Comparison of ENCODE assay signal across 8 cellular contexts in the genomic region with DNA sequence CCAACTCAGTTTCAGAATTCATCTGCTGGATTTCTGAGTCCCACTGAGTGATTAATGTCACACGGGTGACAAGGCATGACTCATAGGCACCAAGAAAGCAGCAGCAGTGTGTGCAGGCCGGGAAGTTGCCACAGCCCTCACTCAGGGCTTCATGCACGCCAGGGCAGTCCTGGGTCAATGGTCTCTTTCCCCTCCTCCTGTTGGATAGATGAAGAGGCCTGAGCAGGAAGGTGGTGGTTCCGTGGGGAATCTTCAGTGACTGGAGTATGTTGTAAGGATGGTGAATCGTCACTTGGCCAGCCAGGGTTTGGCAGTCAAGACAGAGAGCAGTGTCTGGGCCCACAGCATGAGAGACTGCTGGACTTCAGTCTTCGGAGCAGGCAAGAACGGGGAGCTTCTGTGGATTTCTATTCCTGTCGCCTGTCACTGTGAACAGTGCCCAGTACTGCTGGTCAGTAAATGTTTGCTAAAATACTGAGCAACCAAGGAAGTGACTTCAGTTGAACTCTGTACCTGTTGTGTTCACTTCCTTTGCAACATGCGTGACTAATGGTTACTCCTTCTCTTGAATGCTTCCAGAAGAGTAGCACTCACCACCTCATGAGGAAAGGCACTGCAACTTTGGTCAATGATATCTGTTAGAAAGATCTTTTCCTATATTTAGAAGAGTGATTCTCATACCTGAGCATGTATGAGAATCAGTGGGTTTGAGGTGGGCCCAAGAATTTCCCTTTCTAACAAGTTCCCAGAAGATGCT.
DNase-seq lines count a peak whose midpoint lies in the region; ATAC-seq and TF ChIP-seq lines count a peak whose summit lies in the region.

No MANE protein-coding gene starts in this region.

- H3K27me3 Mint-ChIP-seq in activated T-cell treated with anti-CD3 and anti-CD28 coated beads, Interleukin-2, amount 50 U/mL, for 4 hours (ENCODE audit: low read depth), result peaks cover 2% of the 10 kb centered on the region

- H3K9me3 ChIP-seq in left ventricle myocardium inferior (replicated peaks), result no peaks in the 10 kb centered on the region

- peaks cover 73% of the 10 kb centered on the region for H3K4me1 ChIP-seq in left ventricle myocardium inferior

- intact Hi-C loops in left ventricle myocardium inferior (cut with micrococcal nuclease), result no loop called here

- H3K4me3 ChIP-seq in left ventricle myocardium inferior, result no peak overlapping the region

- H3K4me1 Mint-ChIP-seq in activated T-cell treated with anti-CD3 and anti-CD28 coated beads, Interleukin-2, amount 50 U/mL, for 4 hours (ENCODE audit: low read depth), result peaks cover under 1% of the 10 kb centered on the region

- H3K36me3 Mint-ChIP-seq in activated T-cell treated with anti-CD3 and anti-CD28 coated beads, Interleukin-2, amount 50 U/mL, for 4 hours (ENCODE audit: insufficient read depth), result no peaks in the 10 kb centered on the region

- DNase-seq in AG09319 (ENCODE audit: extremely low read depth, low read depth) (peak; percentile 44), HT1080 (ENCODE audit: low read depth) (peak; percentile 84), left ventricle myocardium inferior (no peak), retina (no peak), hypothalamus (lab: John Stamatoyannopoulos, UW) (no peak)
- DNase-seq in activated T-cell treated with anti-CD3 and anti-CD28 coated beads, Interleukin-2, amount 50 U/mL, for 4 hours, result no peak
- peak; percentile 29 for DNase-seq in stimulated activated naive CD8-positive, alpha-beta T cell treated with anti-CD3 and anti-CD28 coated beads, Interleukin-15, Interleukin-2, amounts not matched to agents 100 U/mL and 50 U/mL, for 24 hours

- H3K36me3 ChIP-seq in left ventricle myocardium inferior, result no peaks in the 10 kb centered on the region

- H3K4me3 Mint-ChIP-seq in activated T-cell treated with anti-CD3 and anti-CD28 coated beads, Interleukin-2, amount 50 U/mL, for 4 hours, result no peak overlapping the region

- no peak for TF ChIP-seq CTCF in AG09319 (IDR thresholded peaks at IDR 0.05; ENCODE audit: low read depth, low read length)
- TF ChIP-seq CTCF in left ventricle myocardium inferior (IDR thresholded peaks at IDR 0.05; ENCODE audit: borderline replicate concordance), result no peak

- H3K27me3 ChIP-seq in left ventricle myocardium inferior (ENCODE audit: low read depth), result no peaks in the 10 kb centered on the region

- peak overlapping the region; percentile 73 for H3K27ac ChIP-seq in left ventricle myocardium inferior (replicated peaks)

- ATAC-seq in GM19035 (IDR thresholded peaks at IDR 0.05; ENCODE audit: unreplicated experiment), result peak; percentile 68
- peak; percentile 64 to 83 for ATAC-seq in activated T-cell treated with anti-CD3 and anti-CD28 coated beads, Interleukin-2, amount 50 U/mL, for 4 hours
- ATAC-seq in stimulated activated naive CD8-positive, alpha-beta T cell treated with anti-CD3 and anti-CD28 coated beads, Interleukin-15, Interleukin-2, amounts not matched to agents 100 U/mL and 50 U/mL, for 24 hours, result peak; percentile 86

- H3K9me3 Mint-ChIP-seq in activated T-cell treated with anti-CD3 and anti-CD28 coated beads, Interleukin-2, amount 50 U/mL, for 4 hours, result no peaks in the 10 kb centered on the region

Comparison
In these comparisons a context has a peak if more than half of its experiments do, and no peak if none do; other contexts are left out.
1. DNase-seq: peak in AG09319 (single experiment), HT1080 (single experiment) and stimulated activated naive CD8-positive, alpha-beta T cell treated with anti-CD3 and anti-CD28 coated beads, Interleukin-15, Interleukin-2, amounts not matched to agents 100 U/mL and 50 U/mL, for 24 hours (single experiment); none in activated T-cell treated with anti-CD3 and anti-CD28 coated beads, Interleukin-2, amount 50 U/mL, for 4 hours (single experiment), left ventricle myocardium inferior (single experiment), retina (single experiment) and hypothalamus (0 of 51).
2. Peak in every context shown above with its lines, with median percentiles within 50 percentile points of each other: ATAC-seq.